ENCODE assay signal across 9 cellular contexts in the genomic region with DNA sequence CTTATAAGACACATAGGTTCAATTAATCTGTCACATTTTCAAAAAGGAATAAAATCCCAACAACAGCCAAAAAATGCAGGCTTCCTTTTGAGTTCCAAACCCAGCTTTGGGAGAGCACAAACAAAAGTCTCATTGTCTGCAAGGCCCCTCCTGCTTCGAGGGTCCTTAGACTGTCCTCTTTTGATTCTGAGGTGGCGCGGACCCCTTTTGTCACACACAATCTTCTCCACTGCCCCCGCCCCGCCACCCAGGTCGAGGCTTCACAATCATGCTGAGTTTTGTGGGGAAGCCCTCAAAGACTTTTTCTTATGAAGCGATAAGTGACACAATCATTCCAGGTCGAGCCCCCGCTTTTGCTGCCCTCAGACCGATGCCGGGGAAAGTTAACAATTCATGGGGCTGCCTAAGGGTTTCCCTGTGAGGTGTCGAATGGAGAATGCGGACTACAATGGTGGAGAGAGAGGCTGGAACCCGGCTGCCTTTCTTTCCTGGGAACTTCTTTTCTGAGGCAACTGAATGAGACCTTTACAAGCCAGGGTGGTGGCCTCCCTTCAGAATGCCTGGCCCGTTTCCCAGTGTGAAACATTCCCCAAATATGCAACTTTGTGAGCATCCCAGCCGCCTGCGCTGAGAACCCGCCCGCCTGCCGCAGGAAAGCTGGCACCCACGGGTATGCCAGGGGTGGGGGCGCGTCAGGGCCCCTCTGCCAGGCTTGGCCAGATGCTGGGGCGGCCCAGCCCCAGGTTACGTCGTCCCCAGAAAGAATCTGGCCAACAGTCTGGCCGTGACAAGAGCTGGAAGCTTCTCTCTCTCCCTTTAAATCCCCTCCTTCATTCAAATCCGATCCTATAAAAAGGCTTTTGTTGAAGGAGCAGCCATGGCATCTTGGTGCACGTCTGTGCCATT.
DNase-seq lines count a peak whose midpoint lies in the region; ATAC-seq and TF ChIP-seq lines count a peak whose summit lies in the region.
"Had no signal": no experiment of that assay in that cellular context is flagged by ENCODE, and none has a peak within 500 bp of the region (broad histone marks: within the 10 kb centered on the region; RNA-seq: fewer than 3 reads in every experiment).

No MANE protein-coding gene starts in this region.

- H3K4me1 ChIP-seq in hepatocyte (ENCODE audit: insufficient read depth), result no peaks in the 10 kb centered on the region

- H3K36me3 Mint-ChIP-seq in effector memory CD8-positive, alpha-beta T cell (ENCODE audit: insufficient read depth), result no peaks in the 10 kb centered on the region

- WGBS in hepatocyte (ENCODE audit: low lambda C conversion rate, missing lambda C conversion rate), result 89% methylated on average over 29 of the region's 29 CpGs

- CTCF ChIA-PET in RWPE1 (lab: Yijun Ruan, JAX), result interaction anchor here (0.6 to 0.7 kb wide), 3 partner anchors 19 to 266 kb away, joined by 3 read pairs; no protein-coding TSS in a partner anchor

- no peaks in the 10 kb centered on the region for H3K9me2 ChIP-seq in hepatocyte (replicated peaks; ENCODE audit: insufficient read depth)

- POLR2A ChIA-PET in RWPE1 (lab: Yijun Ruan, JAX; ENCODE audit: low non-redundant PET), result no interaction called here

- no peaks in the 10 kb centered on the region for H3K36me3 ChIP-seq in hepatocyte (replicated peaks; ENCODE audit: insufficient read depth, low read depth)

- no peak overlapping the region for H3K27ac Mint-ChIP-seq in effector memory CD8-positive, alpha-beta T cell

- H3K27me3 Mint-ChIP-seq in effector memory CD8-positive, alpha-beta T cell, result peaks cover 73 to 95% of the 10 kb centered on the region in 2 donors

- H3K4me1 Mint-ChIP-seq in effector memory CD8-positive, alpha-beta T cell (ENCODE audit: low read depth in 2 of 2), result no peaks in the 10 kb centered on the region

- H2AFZ ChIP-seq in hepatocyte, result no peak overlapping the region

- H4K20me1 ChIP-seq in hepatocyte (ENCODE audit: insufficient read depth, poor library complexity, severe bottlenecking), result no peaks in the 10 kb centered on the region

- H3K4me3 Mint-ChIP-seq in effector memory CD8-positive, alpha-beta T cell, result no peak overlapping the region

- H3K4me2 ChIP-seq in hepatocyte, result no peak overlapping the region

- DNase-seq in AG08396 (ENCODE audit: low spot score) (peak; percentile 85), RWPE1 (ENCODE audit: low spot score) (peak; percentile 89), fibroblast of gingiva (ENCODE audit: low read depth) (peak; percentile 87), nucleus accumbens (lab: John Stamatoyannopoulos, UW) (peak in 47 of 56 donors; percentile 21 to 83 (median 58)), hepatocyte (ENCODE audit: low spot score) (no peak), COR-L47 (lab: John Stamatoyannopoulos, UW) (no peak)
- DNase-seq in activated CD4-positive, alpha-beta T cell treated with anti-CD3 and anti-CD28 coated beads for 48 hours, result no peak
- no peak for DNase-seq in effector memory CD8-positive, alpha-beta T cell
- DNase-seq: DND-41 had no signal

- H3K4me3 ChIP-seq in hepatocyte, result no peak overlapping the region

- H3K9me3 Mint-ChIP-seq in effector memory CD8-positive, alpha-beta T cell, result no peaks in the 10 kb centered on the region

- H3K27me3 ChIP-seq in hepatocyte, result no peaks in the 10 kb centered on the region

- H3K27ac ChIP-seq in RWPE1 (peak overlapping the region; percentile 90), hepatocyte (no peak overlapping the region)

- H3K79me2 ChIP-seq in hepatocyte, result no peaks in the 10 kb centered on the region

- TF ChIP-seq CTCF in RWPE1 (conservative IDR thresholded peaks at IDR 0.05; ENCODE audit: low read depth) (no peak), hepatocyte (IDR thresholded peaks at IDR 0.05; ENCODE audit: poor library complexity) (no peak)

- ATAC-seq in effector memory CD8-positive, alpha-beta T cell (replicated peaks), result no peak

- no peaks in the 10 kb centered on the region for H3K9me3 ChIP-seq in hepatocyte (ENCODE audit: low read depth)

Comparison
In these comparisons a context has a peak if more than half of its experiments do, and no peak if none do; other contexts are left out.
1. DNase-seq: peak in AG08396 (single experiment), RWPE1 (single experiment), fibroblast of gingiva (single experiment) and nucleus accumbens (47 of 56); none in hepatocyte (single experiment), COR-L47 (single experiment), activated CD4-positive, alpha-beta T cell treated with anti-CD3 and anti-CD28 coated beads for 48 hours (single experiment) and effector memory CD8-positive, alpha-beta T cell (0 of 3).